11 cellular contexts compared by ENCODE assay signal in the genomic region with DNA sequence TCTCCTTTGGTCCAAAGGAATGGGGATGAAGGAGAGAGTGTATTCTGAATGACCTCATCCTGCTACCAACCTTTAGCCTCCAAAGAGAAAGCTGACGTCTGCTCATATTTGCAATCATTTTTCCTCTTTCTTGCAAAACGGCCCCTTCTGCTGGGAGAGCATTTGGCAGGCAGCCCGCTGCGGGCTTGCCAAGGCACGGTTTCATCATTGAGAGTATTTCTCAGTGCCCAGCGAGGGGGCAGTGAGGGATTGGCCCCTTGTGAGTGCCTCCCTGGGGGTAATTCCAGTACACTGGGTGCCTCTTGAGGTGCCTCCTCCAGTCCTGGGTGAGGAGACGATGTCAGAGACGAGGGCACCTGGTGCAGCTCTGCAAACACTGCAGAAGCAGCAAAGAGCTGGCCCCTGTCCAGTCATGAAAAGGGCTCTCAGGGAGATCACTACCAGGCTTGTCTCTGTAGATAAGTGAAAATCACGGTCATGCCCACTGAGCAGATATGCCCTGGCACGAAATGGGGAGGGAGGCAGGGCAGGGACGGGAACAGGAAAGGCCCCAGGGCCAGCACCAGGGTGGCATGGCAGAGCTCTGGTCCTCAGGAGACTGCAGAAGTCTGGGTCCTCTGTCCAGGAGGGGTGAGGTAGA. TPM values are rescaled to one million over a fixed set of nuclear protein-coding genes. Genes with fewer than 3 reads are reported as not detected.
DNase-seq lines count a peak whose midpoint lies in the region; ATAC-seq and TF ChIP-seq lines count a peak whose summit lies in the region.
"Had no signal": no experiment of that assay in that cellular context is flagged by ENCODE, and none has a peak within 500 bp of the region (broad histone marks: within the 10 kb centered on the region; RNA-seq: fewer than 3 reads in every experiment).

No MANE protein-coding gene starts in this region.

- peak; percentile 81 for ATAC-seq in lung (ENCODE audit: insufficient read depth, low FRiP score)
- no peak for ATAC-seq in GM18519 (IDR thresholded peaks at IDR 0.05; ENCODE audit: low FRiP score, unreplicated experiment)

- intact Hi-C loops in mammary epithelial cell (cut with micrococcal nuclease): no loop called here
- intact Hi-C loops in activated T-helper 2 cell treated with anti-CD3 and anti-CD28 coated beads, Interferon-gamma antibody, Interleukin-2, Interleukin-4, amounts not matched to agents 10 μg/mL and 5 μg/mL and 100 μg/mL, durations not matched to agents 14 hours and 24 hours and 36 hours (cut with micrococcal nuclease): no loop called here

- H3K4me2 ChIP-seq in mammary epithelial cell (ENCODE audit: insufficient read depth, low read depth, low read length): peak overlapping the region; percentile 40

- in situ Hi-C loops in mammary epithelial cell (cut with MboI; ENCODE audit: low sequenced_read_pairs in 2 of 2): no loop called here

- DNase-seq in AG09309 (ENCODE audit: low read depth): peak; percentile 3
- DNase-seq in NCI-H1105 treated with DMSO at 0.1 percent for 48 hours (lab: John Stamatoyannopoulos, UW): peak; percentile 80
- peak; percentile 52 for DNase-seq in mammary epithelial cell
- DNase-seq in lung (ENCODE audit: low spot score): peak; percentile 89
- DNase-seq in activated T-helper 2 cell treated with anti-CD3 and anti-CD28 coated beads, Interferon-gamma antibody, Interleukin-2, Interleukin-4, amounts not matched to agents 10 μg/mL and 5 μg/mL and 100 μg/mL, durations not matched to agents 14 hours and 24 hours and 36 hours (ENCODE audit: low spot score): no peak
- no peak for DNase-seq in SHP77 treated with DMSO at 0.1 percent for 48 hours (lab: John Stamatoyannopoulos, UW)
- DNase-seq in NCI-H146 (lab: John Stamatoyannopoulos, UW): no peak
- DNase-seq: activated CD4-positive, alpha-beta T cell treated with anti-CD3 and anti-CD28 coated beads, Interleukin-2, amount 50 U/mL, for 4 hours; CD8-positive, alpha-beta memory T cell; NCI-H446 treated with DMSO at 0.1 percent for 48 hours had no signal

- no peaks in the 10 kb centered on the region for H3K79me2 ChIP-seq in mammary epithelial cell (ENCODE audit: insufficient read depth, low read length)

- TF ChIP-seq CTCF in AG09309 (IDR thresholded peaks at IDR 0.05; ENCODE audit: control insufficient read depth, insufficient read depth, low read depth, low read length, missing control alignments) (no peak), mammary epithelial cell (conservative IDR thresholded peaks at IDR 0.05 in 1 of 2, IDR thresholded peaks at IDR 0.05 in 1 of 2; ENCODE audit: extremely low read depth in 1 of 2, insufficient read depth in 1 of 2, low read depth in 1 of 2, low read length in 2 of 2) (no peak), lung (IDR thresholded peaks at IDR 0.05; ENCODE audit: control extremely low read depth, extremely low read depth) (no peak)

- H3K4me3 ChIP-seq in AG09309 (ENCODE audit: control insufficient read depth, low read depth, low read length) (no peak overlapping the region), mammary epithelial cell (replicated peaks in 1 of 3; ENCODE audit: insufficient read depth in 1 of 3, low read depth in 2 of 3, low read length in 3 of 3) (no peak overlapping the region), lung (no peak overlapping the region)

- no peaks in the 10 kb centered on the region for H3K36me3 ChIP-seq in mammary epithelial cell (ENCODE audit: insufficient read depth, low read length)
- no peaks in the 10 kb centered on the region for H3K36me3 ChIP-seq in lung (ENCODE audit: control insufficient read depth in 2 of 2, insufficient read depth in 2 of 2, low read length in 2 of 2)

- peaks cover 2% of the 10 kb centered on the region for H3K27me3 ChIP-seq in mammary epithelial cell (ENCODE audit: insufficient read depth, low read length)
- no peaks in the 10 kb centered on the region for H3K27me3 ChIP-seq in lung (ENCODE audit: control insufficient read depth, insufficient read depth)

- H2AFZ ChIP-seq in mammary epithelial cell (ENCODE audit: low read depth, low read length): no peak overlapping the region

- no peaks in the 10 kb centered on the region for H3K4me1 Mint-ChIP-seq in activated T-helper 2 cell treated with anti-CD3 and anti-CD28 coated beads, Interferon-gamma antibody, Interleukin-2, Interleukin-4, amounts not matched to agents 10 μg/mL and 5 μg/mL and 100 μg/mL, durations not matched to agents 14 hours and 24 hours and 36 hours (ENCODE audit: low read depth)
- H3K4me1 Mint-ChIP-seq: CD8-positive, alpha-beta memory T cell had no signal

- H3K27me3 Mint-ChIP-seq in activated T-helper 2 cell treated with anti-CD3 and anti-CD28 coated beads, Interferon-gamma antibody, Interleukin-2, Interleukin-4, amounts not matched to agents 10 μg/mL and 5 μg/mL and 100 μg/mL, durations not matched to agents 14 hours and 24 hours and 36 hours (ENCODE audit: low read depth): no peaks in the 10 kb centered on the region

- H3K27ac ChIP-seq in mammary epithelial cell (ENCODE audit: insufficient read depth, low read depth, low read length): no peak overlapping the region
- H3K27ac ChIP-seq in lung (ENCODE audit: low read depth in 1 of 2, low read length in 1 of 2): peak overlapping the region in 1 of 2 donors; percentile 66

- no peak overlapping the region for H3K27ac Mint-ChIP-seq in activated T-helper 2 cell treated with anti-CD3 and anti-CD28 coated beads, Interferon-gamma antibody, Interleukin-2, Interleukin-4, amounts not matched to agents 10 μg/mL and 5 μg/mL and 100 μg/mL, durations not matched to agents 14 hours and 24 hours and 36 hours
- H3K27ac Mint-ChIP-seq: CD8-positive, alpha-beta memory T cell had no signal

- H4K20me1 ChIP-seq in mammary epithelial cell (ENCODE audit: insufficient read depth, low read length): no peaks in the 10 kb centered on the region

- no peaks in the 10 kb centered on the region for H3K36me3 Mint-ChIP-seq in activated T-helper 2 cell treated with anti-CD3 and anti-CD28 coated beads, Interferon-gamma antibody, Interleukin-2, Interleukin-4, amounts not matched to agents 10 μg/mL and 5 μg/mL and 100 μg/mL, durations not matched to agents 14 hours and 24 hours and 36 hours (ENCODE audit: low read depth)
- H3K36me3 Mint-ChIP-seq: CD8-positive, alpha-beta memory T cell had no signal

- H3K4me3 Mint-ChIP-seq in activated T-helper 2 cell treated with anti-CD3 and anti-CD28 coated beads, Interferon-gamma antibody, Interleukin-2, Interleukin-4, amounts not matched to agents 10 μg/mL and 5 μg/mL and 100 μg/mL, durations not matched to agents 14 hours and 24 hours and 36 hours (ENCODE audit: low read depth): no peak overlapping the region
- H3K4me3 Mint-ChIP-seq: CD8-positive, alpha-beta memory T cell had no signal

- WGBS in mammary epithelial cell (ENCODE audit: low coverage, missing lambda C conversion rate): 2% methylated on average over 11 of the region's 11 CpGs
- 30 to 50% methylated on average over 11 of the region's 11 CpGs for WGBS in lung, 2 donors

- CTCF ChIA-PET in mammary epithelial cell (lab: Charles Lee; ENCODE audit: low non-redundant PET): no interaction called here

- peaks cover 19% of the 10 kb centered on the region for H3K4me1 ChIP-seq in mammary epithelial cell (ENCODE audit: insufficient read depth, low read length)
- H3K4me1 ChIP-seq in lung (ENCODE audit: control insufficient read depth in 2 of 2, insufficient read depth in 2 of 2, low read length in 2 of 2): peaks cover 0 to 2% of the 10 kb centered on the region in 2 donors

- no peak overlapping the region for H3K9ac ChIP-seq in mammary epithelial cell (ENCODE audit: insufficient read depth, low read length)

- dilution Hi-C loops in mammary epithelial cell (cut with HindIII; ENCODE audit: low sequenced_read_pairs): no loop called here

- no peaks in the 10 kb centered on the region for H3K9me3 ChIP-seq in mammary epithelial cell (replicated peaks; ENCODE audit: insufficient read depth, low read length)
- peaks cover 0 to 3% of the 10 kb centered on the region in 2 donors for H3K9me3 ChIP-seq in lung (ENCODE audit: control insufficient read depth in 2 of 2, insufficient read depth in 1 of 2, low read length in 1 of 2)

- no peaks in the 10 kb centered on the region for H3K9me3 Mint-ChIP-seq in activated T-helper 2 cell treated with anti-CD3 and anti-CD28 coated beads, Interferon-gamma antibody, Interleukin-2, Interleukin-4, amounts not matched to agents 10 μg/mL and 5 μg/mL and 100 μg/mL, durations not matched to agents 14 hours and 24 hours and 36 hours
- H3K9me3 Mint-ChIP-seq: CD8-positive, alpha-beta memory T cell had no signal

- no TSS peak for BruUV-seq in mammary epithelial cell (replicated peaks; lab: Mats Ljungman, UMichigan)

RNA-seq across cellular contexts. Expression of a gene that starts 48.7 kb away (rescaled TPM):
- total RNA-seq in mammary epithelial cell: not detected
- not detected for polyA plus RNA-seq in mammary epithelial cell
- polyA minus RNA-seq in mammary epithelial cell: not detected
- total RNA-seq in lung: 1 to 10 TPM; 4.1 to 9.3 TPM
- polyA plus RNA-seq in lung: 1 to 10 TPM; 1.5 to 4.7 TPM
- 0.07 and 0.14 TPM in 2 replicates for total RNA-seq in activated T-helper 2 cell treated with anti-CD3 and anti-CD28 coated beads, Interferon-gamma antibody, Interleukin-2, Interleukin-4, amounts not matched to agents 10 μg/mL and 5 μg/mL and 100 μg/mL, durations not matched to agents 14 hours and 24 hours and 36 hours
- total RNA-seq: CD8-positive, alpha-beta memory T cell had no signal
- polyA plus RNA-seq: CD8-positive, alpha-beta memory T cell had no signal

Comparison
In these comparisons a context has a peak if more than half of its experiments do, and no peak if none do; other contexts are left out.
1. DNase-seq: peak in AG09309 (single experiment), NCI-H1105 treated with DMSO at 0.1 percent for 48 hours (single experiment), mammary epithelial cell (single experiment) and lung (single experiment); none in activated T-helper 2 cell treated with anti-CD3 and anti-CD28 coated beads, Interferon-gamma antibody, Interleukin-2, Interleukin-4, amounts not matched to agents 10 μg/mL and 5 μg/mL and 100 μg/mL, durations not matched to agents 14 hours and 24 hours and 36 hours (single experiment), SHP77 treated with DMSO at 0.1 percent for 48 hours (single experiment) and NCI-H146 (single experiment).